In genomic region chr13:113407103-113407530, GRCh38 we compare ENCODE assay signal across 25 cellular contexts. TPM values are rescaled to one million over a fixed set of nuclear protein-coding genes. Genes with fewer than 3 reads are reported as not detected.
DNase-seq lines count a peak whose midpoint lies in the region; ATAC-seq and TF ChIP-seq lines count a peak whose summit lies in the region.
"Had no signal": no experiment of that assay in that cellular context is flagged by ENCODE, and none has a peak within 500 bp of the region (broad histone marks: within the 10 kb centered on the region; RNA-seq: fewer than 3 reads in every experiment).

No MANE protein-coding gene starts in this region.

- no peak overlapping the region for H3K27ac ChIP-seq in Karpas-422 (ENCODE audit: low read length)
- H3K27ac ChIP-seq in body of pancreas: no peak overlapping the region
- H3K27ac ChIP-seq: stomach, transverse colon had no signal

- H3K9ac ChIP-seq in Karpas-422 (ENCODE audit: low read length): peak overlapping the region; percentile 39; the same call in 1 of the 2 replicates
- H3K9ac ChIP-seq: SK-N-SH had no signal

- no peak overlapping the region for H3K27ac Mint-ChIP-seq in activated naive CD4-positive, alpha-beta T cell treated with anti-CD3 and anti-CD28 coated beads, Interleukin-2, amount 10 ng/mL, durations not matched to agents 7 days and 5 days
- no peak overlapping the region for H3K27ac Mint-ChIP-seq in memory B cell
- H3K27ac Mint-ChIP-seq in stimulated activated naive B cell treated with anti-CD40 and anti-IgM and Interleukin-4, amounts not matched to agents 10 μg/mL and 1 μg/mL and 100 μg/mL, for 72 hours: peak overlapping the region; percentile 59
- H3K27ac Mint-ChIP-seq: activated naive CD4-positive, alpha-beta T cell treated with anti-CD3 and anti-CD28 coated beads, Interleukin-2, amount 50 U/mL, for 24 hours; CD8-positive, alpha-beta T cell; naive thymus-derived CD4-positive, alpha-beta T cell had no signal

- no peaks in the 10 kb centered on the region for H4K20me1 ChIP-seq in Karpas-422 (ENCODE audit: insufficient read depth, low read depth, low read length)

- H3K27me3 ChIP-seq in Karpas-422 (ENCODE audit: low read length): no peaks in the 10 kb centered on the region
- H3K27me3 ChIP-seq in body of pancreas: no peaks in the 10 kb centered on the region

- DNase-seq in activated naive CD4-positive, alpha-beta T cell treated with anti-CD3 and anti-CD28 coated beads, Interleukin-2, amount 10 ng/mL, durations not matched to agents 7 days and 5 days: peak; percentile 13
- DNase-seq in activated naive CD4-positive, alpha-beta T cell (lab: John Stamatoyannopoulos, UW): no peak
- no peak for DNase-seq in Karpas-422
- no peak for DNase-seq in memory B cell (ENCODE audit: low spot score in 2 of 2)
- no peak for DNase-seq in stimulated activated naive B cell treated with anti-CD40 and anti-IgM and Interleukin-4, amounts not matched to agents 10 μg/mL and 1 μg/mL and 100 μg/mL, for 72 hours
- no peak for DNase-seq in stimulated activated CD4-positive, alpha-beta T cell treated with anti-CD3 and anti-CD28 coated beads, Interleukin-15, amount 100 ng/mL, for 24 hours
- DNase-seq in body of pancreas: no peak
- DNase-seq in SHP77 treated with DMSO at 0.1 percent for 48 hours (lab: John Stamatoyannopoulos, UW): no peak
- DNase-seq: 8988T; activated CD4-positive, alpha-beta T cell treated with anti-CD3 and anti-CD28 coated beads for 4 hours; activated T-cell treated with anti-CD3 and anti-CD28 coated beads, Interleukin-2, amount 50 U/mL, for 48 hours; caudate nucleus; CD8-positive, alpha-beta T cell; DMS 273 treated with DMSO at 0.1 percent for 48 hours; GOT3; Kasumi-1; mesendoderm; naive thymus-derived CD4-positive, alpha-beta T cell; NCI-H187 treated with DMSO at 0.1 percent for 48 hours; SK-N-SH; stomach; transverse colon had no signal

- H3K9me3 ChIP-seq in Karpas-422 (ENCODE audit: low read length) (no peaks in the 10 kb centered on the region), body of pancreas (no peaks in the 10 kb centered on the region)
- H3K9me3 ChIP-seq: SK-N-SH, stomach, transverse colon had no signal

- H3K36me3 Mint-ChIP-seq in activated naive CD4-positive, alpha-beta T cell treated with anti-CD3 and anti-CD28 coated beads, Interleukin-2, amount 10 ng/mL, durations not matched to agents 7 days and 5 days: no peaks in the 10 kb centered on the region
- H3K36me3 Mint-ChIP-seq in memory B cell: no peaks in the 10 kb centered on the region
- H3K36me3 Mint-ChIP-seq in stimulated activated naive B cell treated with anti-CD40 and anti-IgM and Interleukin-4, amounts not matched to agents 10 μg/mL and 1 μg/mL and 100 μg/mL, for 72 hours: peaks cover 0 to 3% of the 10 kb centered on the region in 2 donors
- H3K36me3 Mint-ChIP-seq: activated naive CD4-positive, alpha-beta T cell treated with anti-CD3 and anti-CD28 coated beads, Interleukin-2, amount 50 U/mL, for 24 hours; CD8-positive, alpha-beta T cell had no signal

- CTCF ChIA-PET in activated naive CD4-positive, alpha-beta T cell treated with anti-CD3 and anti-CD28 coated beads, Interleukin-2, amount 10 ng/mL, durations not matched to agents 7 days and 5 days (lab: Charles Lee): no interaction called here

- no peak overlapping the region for H3K4me3 Mint-ChIP-seq in activated naive CD4-positive, alpha-beta T cell treated with anti-CD3 and anti-CD28 coated beads, Interleukin-2, amount 10 ng/mL, durations not matched to agents 7 days and 5 days
- peak overlapping the region; percentile 62 for H3K4me3 Mint-ChIP-seq in memory B cell
- H3K4me3 Mint-ChIP-seq in stimulated activated naive B cell treated with anti-CD40 and anti-IgM and Interleukin-4, amounts not matched to agents 10 μg/mL and 1 μg/mL and 100 μg/mL, for 72 hours: peak overlapping the region; percentile 66 to 78
- H3K4me3 Mint-ChIP-seq: activated naive CD4-positive, alpha-beta T cell treated with anti-CD3 and anti-CD28 coated beads, Interleukin-2, amount 50 U/mL, for 24 hours; CD8-positive, alpha-beta T cell; naive thymus-derived CD4-positive, alpha-beta T cell had no signal

- no peaks in the 10 kb centered on the region for H3K9me2 ChIP-seq in Karpas-422 (replicated peaks; ENCODE audit: insufficient read depth, low read length)
- H3K9me2 ChIP-seq: SK-N-SH had no signal

- peak overlapping the region; percentile 34 for H3K4me2 ChIP-seq in Karpas-422 (ENCODE audit: low read depth, low read length, poor library complexity, severe bottlenecking)
- H3K4me2 ChIP-seq: SK-N-SH had no signal

- H3K27me3 Mint-ChIP-seq in activated naive CD4-positive, alpha-beta T cell treated with anti-CD3 and anti-CD28 coated beads, Interleukin-2, amount 10 ng/mL, durations not matched to agents 7 days and 5 days: peaks cover 9% of the 10 kb centered on the region
- no peaks in the 10 kb centered on the region for H3K27me3 Mint-ChIP-seq in memory B cell
- peaks cover 0 to 6% of the 10 kb centered on the region in 2 donors for H3K27me3 Mint-ChIP-seq in stimulated activated naive B cell treated with anti-CD40 and anti-IgM and Interleukin-4, amounts not matched to agents 10 μg/mL and 1 μg/mL and 100 μg/mL, for 72 hours

- no peaks in the 10 kb centered on the region for H3K4me1 Mint-ChIP-seq in activated naive CD4-positive, alpha-beta T cell treated with anti-CD3 and anti-CD28 coated beads, Interleukin-2, amount 10 ng/mL, durations not matched to agents 7 days and 5 days
- no peaks in the 10 kb centered on the region for H3K4me1 Mint-ChIP-seq in memory B cell
- peaks cover 14 to 42% of the 10 kb centered on the region in 2 donors for H3K4me1 Mint-ChIP-seq in stimulated activated naive B cell treated with anti-CD40 and anti-IgM and Interleukin-4, amounts not matched to agents 10 μg/mL and 1 μg/mL and 100 μg/mL, for 72 hours
- H3K4me1 Mint-ChIP-seq: activated naive CD4-positive, alpha-beta T cell treated with anti-CD3 and anti-CD28 coated beads, Interleukin-2, amount 50 U/mL, for 24 hours; naive thymus-derived CD4-positive, alpha-beta T cell had no signal

- H3K4me1 ChIP-seq in Karpas-422 (ENCODE audit: low read length): peaks cover 49% of the 10 kb centered on the region
- no peaks in the 10 kb centered on the region for H3K4me1 ChIP-seq in body of pancreas

- no peak for TF ChIP-seq POLR2A in body of pancreas (IDR thresholded peaks at IDR 0.05)

- ATAC-seq in memory B cell (ENCODE audit: low read depth) (no peak), body of pancreas (no peak)
- no peak for ATAC-seq in stimulated activated naive B cell treated with anti-CD40 and anti-IgM and Interleukin-4, amounts not matched to agents 10 μg/mL and 1 μg/mL and 100 μg/mL, for 72 hours (replicated peaks)
- ATAC-seq: CD8-positive, alpha-beta T cell; naive thymus-derived CD4-positive, alpha-beta T cell had no signal

- H3K36me3 ChIP-seq in Karpas-422 (ENCODE audit: insufficient read depth, low read length) (no peaks in the 10 kb centered on the region), body of pancreas (replicated peaks in 1 of 2; ENCODE audit: insufficient read depth in 1 of 2, low read depth in 2 of 2) (no peaks in the 10 kb centered on the region)
- H3K36me3 ChIP-seq: stomach, transverse colon had no signal

- H3K4me3 ChIP-seq in Karpas-422 (ENCODE audit: low read length) (no peak overlapping the region), body of pancreas (no peak overlapping the region)
- H3K4me3 ChIP-seq: stomach, transverse colon had no signal

- intact Hi-C loops in body of pancreas (cut with DNase I): no loop called here

- H3K9me3 Mint-ChIP-seq in activated naive CD4-positive, alpha-beta T cell treated with anti-CD3 and anti-CD28 coated beads, Interleukin-2, amount 10 ng/mL, durations not matched to agents 7 days and 5 days: peaks cover 2% of the 10 kb centered on the region
- H3K9me3 Mint-ChIP-seq in memory B cell: no peaks in the 10 kb centered on the region
- peaks cover 0 to 4% of the 10 kb centered on the region in 2 donors for H3K9me3 Mint-ChIP-seq in stimulated activated naive B cell treated with anti-CD40 and anti-IgM and Interleukin-4, amounts not matched to agents 10 μg/mL and 1 μg/mL and 100 μg/mL, for 72 hours
- H3K9me3 Mint-ChIP-seq: activated naive CD4-positive, alpha-beta T cell treated with anti-CD3 and anti-CD28 coated beads, Interleukin-2, amount 50 U/mL, for 24 hours; CD8-positive, alpha-beta T cell; naive thymus-derived CD4-positive, alpha-beta T cell had no signal

- H2AFZ ChIP-seq in Karpas-422 (ENCODE audit: low read length): no peak overlapping the region

- peak in 1 of 7 experiments; percentile 19 for TF ChIP-seq CTCF in body of pancreas (IDR thresholded peaks at IDR 0.05)

- WGBS in body of pancreas, 2 donors: 60 to 69% methylated on average over 16 to 20 of the region's 21 CpGs

- H3K79me2 ChIP-seq in Karpas-422 (ENCODE audit: low read length): no peaks in the 10 kb centered on the region

RNA-seq across cellular contexts. Expression of gene GRTP1, which starts 43.2 kb away (rescaled TPM):
- total RNA-seq in Karpas-422 (2014; rRNA removed; shearing (Covaris generic); ENCODE audit: low replicate concordance): not detected in 2 replicates
- 1 to 10 TPM; 7.3 to 8.9 TPM for total RNA-seq in body of pancreas
- total RNA-seq: CD8-positive, alpha-beta T cell; RPMI7951; T-helper 2 cell treated with Interferon-gamma antibody and Interleukin-4, amounts not matched to agents 100 ng/mL and 5 ng/mL, for 36 hours had no signal

RNA-seq across cellular contexts. Expression of gene ADPRHL1, which starts 46.2 kb away (rescaled TPM):
- 8.9 and 10.2 TPM in 2 replicates for total RNA-seq in Karpas-422 (2014; rRNA removed; shearing (Covaris generic); ENCODE audit: low replicate concordance)
- total RNA-seq in body of pancreas: 10 to 100 TPM in 1 of 2 donors, 1 to 10 TPM in 1; 6.0 to 15.8 TPM
- total RNA-seq: RPMI7951 had no signal
